10 cellular contexts compared by ENCODE assay signal in the genomic region with DNA sequence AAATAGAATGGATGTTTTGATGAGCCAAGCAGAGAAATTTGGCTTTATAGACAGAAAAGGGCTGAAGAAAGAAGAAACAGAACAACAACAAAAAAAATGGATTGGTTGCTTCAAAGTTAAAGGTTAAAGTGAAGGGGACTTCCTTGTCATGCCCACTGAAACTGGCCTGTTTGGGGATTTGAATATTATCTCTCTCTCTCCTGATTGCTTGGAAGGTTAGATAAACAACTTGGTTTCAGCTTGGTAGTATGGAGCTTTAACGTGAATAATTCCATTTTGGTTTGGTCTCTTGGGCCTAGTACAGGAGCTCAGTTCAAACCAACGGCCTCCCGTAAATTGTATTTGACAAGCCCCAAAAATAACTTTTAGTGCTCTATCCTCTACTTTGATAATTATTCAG.
A peak's percentile ranks its signal among the peaks of the same experiment; 100 is the strongest.
DNase-seq lines count a peak whose midpoint lies in the region; ATAC-seq and TF ChIP-seq lines count a peak whose summit lies in the region.
"Had no signal": no experiment of that assay in that cellular context is flagged by ENCODE, and none has a peak within 500 bp of the region (broad histone marks: within the 10 kb centered on the region; RNA-seq: fewer than 3 reads in every experiment).

No MANE protein-coding gene starts in this region.

- H3K27ac ChIP-seq in KMS-11 (peak overlapping the region; percentile 87), esophagus muscularis mucosa (replicated peaks in 1 of 4) (peak overlapping the region; percentile 82 to 84 (median 84)), tibial nerve (peak overlapping the region; percentile 1 to 84 (median 68)), trophoblast cell (ENCODE audit: low read depth, low read length) (no peak overlapping the region)

- H3K23ac ChIP-seq in trophoblast cell (ENCODE audit: low read length) = no peak overlapping the region

- TF ChIP-seq EP300 in esophagus muscularis mucosa (IDR thresholded peaks at IDR 0.05) (no peak), tibial nerve (IDR thresholded peaks at IDR 0.05) (no peak)

- H3K79me1 ChIP-seq in trophoblast cell (ENCODE audit: low read length) = no peaks in the 10 kb centered on the region

- H3K27ac Mint-ChIP-seq in activated T-cell treated with anti-CD3 and anti-CD28 coated beads, Interleukin-2, amount 50 U/mL, for 72 hours = peak overlapping the region; percentile 95
- H3K27ac Mint-ChIP-seq: endodermal cell had no signal

- no peak for DNase-seq in activated T-cell treated with anti-CD3 and anti-CD28 coated beads, Interleukin-2, amount 50 U/mL, for 72 hours
- DNase-seq in activated T-cell treated with anti-CD3 and anti-CD28 coated beads for 4 hours = no peak
- DNase-seq in esophagus muscularis mucosa (ENCODE audit: extremely low spot score) = no peak
- no peak for DNase-seq in tibial nerve (ENCODE audit: low spot score in 2 of 2)
- no peak for DNase-seq in posterior vena cava (ENCODE audit: low spot score)
- no peak for DNase-seq in GM19238 (ENCODE audit: insufficient read length, low spot score)
- no peak for DNase-seq in trophoblast cell
- DNase-seq: endodermal cell, NCI-H2029 had no signal

- H3K14ac ChIP-seq in trophoblast cell (ENCODE audit: low read length) = no peak overlapping the region

- no peaks in the 10 kb centered on the region for H4K20me1 ChIP-seq in KMS-11 (ENCODE audit: insufficient read depth)

- H4K91ac ChIP-seq in trophoblast cell (ENCODE audit: low read depth, low read length) = no peak overlapping the region

- H3K79me2 ChIP-seq in KMS-11 (ENCODE audit: insufficient read depth, low read depth) = peaks cover 85% of the 10 kb centered on the region
- H3K79me2 ChIP-seq in trophoblast cell (ENCODE audit: control insufficient read depth, insufficient read depth, low read length, poor library complexity) = no peaks in the 10 kb centered on the region

- H3K36me3 ChIP-seq in KMS-11 (ENCODE audit: insufficient read depth) (no peaks in the 10 kb centered on the region), esophagus muscularis mucosa (no peaks in the 10 kb centered on the region), tibial nerve (no peaks in the 10 kb centered on the region), trophoblast cell (ENCODE audit: control insufficient read depth in 1 of 2, insufficient read depth in 2 of 2, low read length in 2 of 2) (no peaks in the 10 kb centered on the region)

- H4K8ac ChIP-seq in trophoblast cell (ENCODE audit: low read depth, low read length) = no peak overlapping the region

- TF ChIP-seq CTCF in KMS-11 (conservative IDR thresholded peaks at IDR 0.05; ENCODE audit: low read depth, low read length) (no peak), esophagus muscularis mucosa (IDR thresholded peaks at IDR 0.05) (no peak), tibial nerve (IDR thresholded peaks at IDR 0.05) (no peak)

- peaks cover 0 to 1% of the 10 kb centered on the region in 2 donors for H3K36me3 Mint-ChIP-seq in activated T-cell treated with anti-CD3 and anti-CD28 coated beads, Interleukin-2, amount 50 U/mL, for 72 hours (ENCODE audit: insufficient read depth in 2 of 2)

- TF ChIP-seq POLR2A in esophagus muscularis mucosa (IDR thresholded peaks at IDR 0.05; ENCODE audit: low read depth) (no peak), tibial nerve (IDR thresholded peaks at IDR 0.05) (no peak)

- H3K9ac ChIP-seq in KMS-11 (peak overlapping the region; percentile 72), trophoblast cell (ENCODE audit: low read length) (no peak overlapping the region)

- H3K9me3 ChIP-seq in esophagus muscularis mucosa = no peaks in the 10 kb centered on the region
- H3K9me3 ChIP-seq in tibial nerve = no peaks in the 10 kb centered on the region
- no peaks in the 10 kb centered on the region for H3K9me3 ChIP-seq in trophoblast cell (ENCODE audit: insufficient read depth, low read depth, low read length)

- H3K4me3 ChIP-seq in KMS-11 (IDR thresholded peaks at IDR 0.05; ENCODE audit: insufficient read depth, low read depth, low read length) (no peak overlapping the region), esophagus muscularis mucosa (no peak overlapping the region), tibial nerve (no peak overlapping the region), trophoblast cell (ENCODE audit: low read depth, low read length) (no peak overlapping the region)

- no peak overlapping the region for H2BK12ac ChIP-seq in trophoblast cell (ENCODE audit: low read length)

- H4K12ac ChIP-seq in trophoblast cell (ENCODE audit: low read depth, low read length) = no peak overlapping the region

- peak; percentile 14 to 19 for ATAC-seq in activated T-cell treated with anti-CD3 and anti-CD28 coated beads, Interleukin-2, amount 50 U/mL, for 72 hours (replicated peaks in 1 of 2)

- peak overlapping the region; percentile 76 to 100 for H3K4me3 Mint-ChIP-seq in activated T-cell treated with anti-CD3 and anti-CD28 coated beads, Interleukin-2, amount 50 U/mL, for 72 hours
- H3K4me3 Mint-ChIP-seq: endodermal cell had no signal

- H3K27me3 ChIP-seq in KMS-11 (ENCODE audit: insufficient read depth, low read depth) = no peaks in the 10 kb centered on the region
- no peaks in the 10 kb centered on the region for H3K27me3 ChIP-seq in esophagus muscularis mucosa
- H3K27me3 ChIP-seq in tibial nerve = no peaks in the 10 kb centered on the region
- no peaks in the 10 kb centered on the region for H3K27me3 ChIP-seq in trophoblast cell (ENCODE audit: insufficient read depth, low read length)

- H3K4me1 ChIP-seq in KMS-11 (ENCODE audit: low read depth, poor library complexity, severe bottlenecking) (peaks cover 93% of the 10 kb centered on the region), esophagus muscularis mucosa (peaks cover 17 to 69% (median 56%) of the 10 kb centered on the region in 4 donors), tibial nerve (peaks cover 0 to 53% (median 12%) of the 10 kb centered on the region in 4 donors), trophoblast cell (ENCODE audit: control insufficient read depth in 1 of 2, insufficient read depth in 2 of 2, low read length in 2 of 2) (no peaks in the 10 kb centered on the region)

- WGBS in esophagus muscularis mucosa = 48% methylated on average over 3 of the region's 3 CpGs
- 68 to 71% methylated on average over 3 of the region's 3 CpGs for WGBS in tibial nerve, 2 donors
- WGBS in trophoblast cell (ENCODE audit: extremely low coverage, insufficient coverage, insufficient read length) = no CpG with 5 or more reads among the region's 3 CpGs

- H2BK5ac ChIP-seq in trophoblast cell (ENCODE audit: low read depth, low read length, poor library complexity) = no peak overlapping the region

- H3K4me2 ChIP-seq in KMS-11 (peak overlapping the region; percentile 85), trophoblast cell (ENCODE audit: low read length) (no peak overlapping the region)

- H3K27me3 Mint-ChIP-seq in activated T-cell treated with anti-CD3 and anti-CD28 coated beads, Interleukin-2, amount 50 U/mL, for 72 hours (ENCODE audit: low read depth) = no peaks in the 10 kb centered on the region

- H2AFZ ChIP-seq in KMS-11 (ENCODE audit: low read depth) (no peak overlapping the region), trophoblast cell (ENCODE audit: insufficient read depth, low read length, poor library complexity) (no peak overlapping the region)

- no peak overlapping the region for H2AK5ac ChIP-seq in trophoblast cell (ENCODE audit: low read length)

- H3K4me1 Mint-ChIP-seq in activated T-cell treated with anti-CD3 and anti-CD28 coated beads, Interleukin-2, amount 50 U/mL, for 72 hours (ENCODE audit: low read depth) = peaks cover 91% of the 10 kb centered on the region

- H2BK120ac ChIP-seq in trophoblast cell (ENCODE audit: insufficient read depth, low read length, poor library complexity) = no peak overlapping the region

- H3K18ac ChIP-seq in trophoblast cell (ENCODE audit: low read length) = no peak overlapping the region

- H3K4ac ChIP-seq in trophoblast cell (ENCODE audit: low read depth, low read length) = no peak overlapping the region

- intact Hi-C loops in esophagus muscularis mucosa (cut with DNase I) = no loop called here
- intact Hi-C loops in posterior vena cava (cut with DNase I) = no loop called here

- no peaks in the 10 kb centered on the region for H3K9me3 Mint-ChIP-seq in activated T-cell treated with anti-CD3 and anti-CD28 coated beads, Interleukin-2, amount 50 U/mL, for 72 hours
- H3K9me3 Mint-ChIP-seq: endodermal cell had no signal
